1 cellular context compared by ENCODE assay signal in genomic region chr6:12627053-12627452, GRCh38.
TF ChIP-seq lines count a peak whose summit lies in the region.

No MANE protein-coding gene starts in this region.

TF ChIP-seq in K562, 482 proteins besides CTCF, POLR2A, EP300 and RAD21 (continued from another document):
- TF ChIP-seq RREB1 (CRISPR knock-in tag; IDR thresholded peaks at IDR 0.05) (no peak), FOXA1 (IDR thresholded peaks at IDR 0.05; ENCODE audit: borderline replicate concordance) (no peak), ELF1 (tag; IDR thresholded peaks at IDR 0.05) (no peak), HDAC3 (IDR thresholded peaks at IDR 0.05; ENCODE audit: borderline replicate concordance, partially characterized antibody) (no peak), ZNF165 (CRISPR knock-in tag; IDR thresholded peaks at IDR 0.05; ENCODE audit: borderline replicate concordance) (no peak), MGA (IDR thresholded peaks at IDR 0.05) (no peak), TCF15 (CRISPR knock-in tag; IDR thresholded peaks at IDR 0.05) (no peak), ZFP36 (IDR thresholded peaks at IDR 0.05; ENCODE audit: low read depth, low read length, partially characterized antibody) (peak; percentile 49), RBM25 (IDR thresholded peaks at IDR 0.05; ENCODE audit: low read depth, low read length, severe bottlenecking) (peak; percentile 84), TEAD1 (CRISPR knock-in tag; IDR thresholded peaks at IDR 0.05) (no peak)
TF ChIP-seq in K562: peak in this region for 2.
